In genomic region chr12:19965196-19966038, GRCh38 we compare ENCODE assay signal across 15 cellular contexts.
"Had no signal": no experiment of that assay in that cellular context is flagged by ENCODE, and none has a peak within 500 bp of the region (broad histone marks: within the 10 kb centered on the region; RNA-seq: fewer than 3 reads in every experiment).

No MANE protein-coding gene starts in this region.

- H3K27me3 Mint-ChIP-seq: activated CD4-positive, alpha-beta T cell treated with anti-CD3 and anti-CD28 coated beads, Interleukin-2, amount 10 ng/mL, durations not matched to agents 24 days and 14 days; brain; dendritic cell treated with granulocyte-macrophage colony-stimulating factor and Interleukin-4, amounts not matched to agents 40 ng/mL and 50 ng/mL, for 4 days; effector memory CD8-positive, alpha-beta T cell; T-cell had no signal

- H3K27ac Mint-ChIP-seq: activated CD4-positive, alpha-beta T cell treated with anti-CD3 and anti-CD28 coated beads, Interleukin-2, amount 10 ng/mL, durations not matched to agents 24 days and 14 days; activated T-helper 2 cell treated with anti-CD3 and anti-CD28 coated beads, Interferon-gamma antibody, Interleukin-2, Interleukin-4, amounts not matched to agents 10 μg/mL and 5 μg/mL and 100 μg/mL, durations not matched to agents 14 hours and 24 hours and 36 hours; brain; dendritic cell treated with granulocyte-macrophage colony-stimulating factor and Interleukin-4, amounts not matched to agents 40 ng/mL and 50 ng/mL, for 4 days; effector memory CD8-positive, alpha-beta T cell; nephron; T-cell had no signal

- ATAC-seq: effector memory CD8-positive, alpha-beta T cell; T-cell had no signal

- H3K27me3 ChIP-seq: adrenal gland, suprapubic skin had no signal

- H3K9me3 Mint-ChIP-seq: activated T-helper 2 cell treated with anti-CD3 and anti-CD28 coated beads, Interferon-gamma antibody, Interleukin-2, Interleukin-4, amounts not matched to agents 10 μg/mL and 5 μg/mL and 100 μg/mL, durations not matched to agents 14 hours and 24 hours and 36 hours; brain; dendritic cell treated with granulocyte-macrophage colony-stimulating factor and Interleukin-4, amounts not matched to agents 40 ng/mL and 50 ng/mL, for 4 days; effector memory CD8-positive, alpha-beta T cell; nephron; T-cell had no signal

- H3K9me3 ChIP-seq: adrenal gland, suprapubic skin had no signal

- H3K4me3 Mint-ChIP-seq: activated CD4-positive, alpha-beta T cell treated with anti-CD3 and anti-CD28 coated beads, Interleukin-2, amount 10 ng/mL, durations not matched to agents 24 days and 14 days; brain; dendritic cell treated with granulocyte-macrophage colony-stimulating factor and Interleukin-4, amounts not matched to agents 40 ng/mL and 50 ng/mL, for 4 days; effector memory CD8-positive, alpha-beta T cell; nephron; T-cell had no signal

- H3K27ac ChIP-seq: adrenal gland, suprapubic skin had no signal

- H3K4me1 Mint-ChIP-seq: activated CD4-positive, alpha-beta T cell treated with anti-CD3 and anti-CD28 coated beads, Interleukin-2, amount 10 ng/mL, durations not matched to agents 24 days and 14 days; T-cell had no signal

- H3K36me3 ChIP-seq: adrenal gland, suprapubic skin had no signal

- H3K4me3 ChIP-seq: adrenal gland, lung, suprapubic skin had no signal

- H3K36me3 Mint-ChIP-seq: brain, T-cell had no signal

- H3K4me1 ChIP-seq: adrenal gland had no signal

- DNase-seq: activated CD4-positive, alpha-beta T cell treated with anti-CD3 and anti-CD28 coated beads, Interleukin-2, amount 10 ng/mL, durations not matched to agents 24 days and 14 days; activated naive CD4-positive, alpha-beta T cell treated with anti-CD3 and anti-CD28 coated beads, Interleukin-2, amount 50 U/mL, for 16 hours; adrenal gland; effector memory CD8-positive, alpha-beta T cell; hypothalamus; stimulated activated CD4-positive, alpha-beta T cell treated with anti-CD3 and anti-CD28 coated beads, Interleukin-2, amount 100 ng/mL, for 48 hours; stimulated activated naive CD4-positive, alpha-beta T cell treated with Interleukin-2 at 50 U/mL for 16 hours; T-cell; T1000 had no signal
